ENCODE assay signal across 21 cellular contexts in genomic region chr1:208292913-208293312, GRCh38.
"Had no signal": no experiment of that assay in that cellular context is flagged by ENCODE, and none has a peak within 500 bp of the region (broad histone marks: within the 10 kb centered on the region; RNA-seq: fewer than 3 reads in every experiment).

No MANE protein-coding gene starts in this region.

- H3K4me3 ChIP-seq: SJSA1, SK-N-MC had no signal

- H3K27ac Mint-ChIP-seq: T-cell; T-helper 1 cell treated with Interleukin-12 subunit alpha and Interleukin-12 subunit beta and Interleukin-4 antibody, amounts not matched to agents 30 μg/mL and 1 μg/mL, for 36 hours had no signal

- H3K36me3 ChIP-seq: SJSA1 had no signal

- H3K27ac ChIP-seq: HL-60, KMS-11, SJSA1, SK-N-MC had no signal

- H3K9me3 Mint-ChIP-seq: T-cell; T-helper 1 cell treated with Interleukin-12 subunit alpha and Interleukin-12 subunit beta and Interleukin-4 antibody, amounts not matched to agents 30 μg/mL and 1 μg/mL, for 36 hours had no signal

- H3K4me3 Mint-ChIP-seq: T-cell; T-helper 1 cell treated with Interleukin-12 subunit alpha and Interleukin-12 subunit beta and Interleukin-4 antibody, amounts not matched to agents 30 μg/mL and 1 μg/mL, for 36 hours had no signal

- DNase-seq: Kasumi-1, MV-4-11, NCI-H1048, NCI-H1105, NCI-H1417, NCI-H1436 treated with DMSO at 0.1 percent for 48 hours, NCI-H1694, NCI-H187 treated with DMSO at 0.1 percent for 48 hours, NCI-H2029 treated with DMSO at 0.1 percent for 48 hours, NCI-H69, NCI-H774, Right ventricle myocardium superior, RPMI8226, SIG-M5, SW 1271, T-cell had no signal

- H3K36me3 Mint-ChIP-seq: T-cell had no signal

- ATAC-seq: T-cell had no signal

- H3K9me3 ChIP-seq: SJSA1 had no signal

- H3K9ac ChIP-seq: KMS-11 had no signal

- H3K4me1 Mint-ChIP-seq: T-cell had no signal

- H3K4me2 ChIP-seq: KMS-11 had no signal

- H3K27me3 ChIP-seq: SJSA1 had no signal
